ENCODE assay signal across 15 cellular contexts in the genomic region with DNA sequence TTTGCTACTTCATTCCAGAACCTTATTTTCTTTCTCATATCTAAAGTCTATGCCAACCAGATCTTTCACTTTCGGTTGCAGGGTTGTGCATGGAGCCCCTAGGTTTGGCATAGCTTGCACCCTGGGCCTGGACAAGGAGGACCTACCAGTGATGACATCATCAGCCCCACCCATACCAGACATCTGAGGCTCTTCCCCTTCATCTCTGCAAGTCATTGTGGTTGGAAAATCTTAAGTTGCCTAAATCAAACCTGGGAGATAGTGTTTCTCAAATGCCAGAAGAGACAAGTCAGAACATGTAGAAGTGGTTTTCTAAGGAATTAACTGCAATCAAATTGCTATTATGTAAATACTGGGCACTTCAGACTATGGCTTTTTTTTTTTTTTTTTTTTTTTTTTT.
DNase-seq lines count a peak whose midpoint lies in the region; ATAC-seq and TF ChIP-seq lines count a peak whose summit lies in the region.
"Had no signal": no experiment of that assay in that cellular context is flagged by ENCODE, and none has a peak within 500 bp of the region (broad histone marks: within the 10 kb centered on the region; RNA-seq: fewer than 3 reads in every experiment).

No MANE protein-coding gene starts in this region.

- peak; percentile 92 for ATAC-seq in activated CD8-positive, alpha-beta T cell treated with anti-CD3 and anti-CD28 coated beads for 36 hours
- no peak for ATAC-seq in activated CD8-positive, alpha-beta T cell treated with anti-CD3 and anti-CD28 coated beads, Interleukin-2, amount 10 ng/mL, durations not matched to agents 7 days and 5 days
- ATAC-seq in activated T-helper 17 cell treated with anti-CD3 and anti-CD28 coated beads, Interleukin-2, amount 50 U/mL, for 72 hours (replicated peaks): peak; percentile 70
- ATAC-seq in sciatic nerve (peak; percentile 74), HG03039 (IDR thresholded peaks at IDR 0.05; ENCODE audit: unreplicated experiment) (no peak), HG02938 (IDR thresholded peaks at IDR 0.05; ENCODE audit: unreplicated experiment) (no peak)
- ATAC-seq: heart right ventricle, PC-3 had no signal

- CTCF ChIA-PET in activated CD8-positive, alpha-beta T cell treated with anti-CD3 and anti-CD28 coated beads for 36 hours (lab: Charles Lee): no interaction called here
- CTCF ChIA-PET in activated CD8-positive, alpha-beta T cell treated with anti-CD3 and anti-CD28 coated beads, Interleukin-2, amount 10 ng/mL, durations not matched to agents 7 days and 5 days (lab: Charles Lee): no interaction called here

- TF ChIP-seq CTCF in activated CD8-positive, alpha-beta T cell treated with anti-CD3 and anti-CD28 coated beads for 36 hours (IDR thresholded peaks at IDR 0.05): no peak

- H3K36me3 Mint-ChIP-seq in activated CD8-positive, alpha-beta T cell treated with anti-CD3 and anti-CD28 coated beads for 36 hours (ENCODE audit: low read depth): no peaks in the 10 kb centered on the region
- no peaks in the 10 kb centered on the region for H3K36me3 Mint-ChIP-seq in activated CD8-positive, alpha-beta T cell treated with anti-CD3 and anti-CD28 coated beads, Interleukin-2, amount 10 ng/mL, durations not matched to agents 7 days and 5 days (ENCODE audit: low read depth)
- no peaks in the 10 kb centered on the region for H3K36me3 Mint-ChIP-seq in activated T-helper 17 cell treated with anti-CD3 and anti-CD28 coated beads, Interleukin-2, amount 50 U/mL, for 72 hours (ENCODE audit: low read depth)
- H3K36me3 Mint-ChIP-seq: brain had no signal

- peaks cover 9% of the 10 kb centered on the region for H3K4me1 Mint-ChIP-seq in activated CD8-positive, alpha-beta T cell treated with anti-CD3 and anti-CD28 coated beads for 36 hours (ENCODE audit: low read depth)
- H3K4me1 Mint-ChIP-seq in activated CD8-positive, alpha-beta T cell treated with anti-CD3 and anti-CD28 coated beads, Interleukin-2, amount 10 ng/mL, durations not matched to agents 7 days and 5 days (ENCODE audit: low read depth): peaks cover 5% of the 10 kb centered on the region
- peaks cover 4% of the 10 kb centered on the region for H3K4me1 Mint-ChIP-seq in activated T-helper 17 cell treated with anti-CD3 and anti-CD28 coated beads, Interleukin-2, amount 50 U/mL, for 72 hours

- H3K9me3 Mint-ChIP-seq in activated CD8-positive, alpha-beta T cell treated with anti-CD3 and anti-CD28 coated beads for 36 hours: peaks cover 4% of the 10 kb centered on the region
- H3K9me3 Mint-ChIP-seq in activated CD8-positive, alpha-beta T cell treated with anti-CD3 and anti-CD28 coated beads, Interleukin-2, amount 10 ng/mL, durations not matched to agents 7 days and 5 days (ENCODE audit: insufficient read depth): no peaks in the 10 kb centered on the region
- H3K9me3 Mint-ChIP-seq in activated T-helper 17 cell treated with anti-CD3 and anti-CD28 coated beads, Interleukin-2, amount 50 U/mL, for 72 hours: peaks cover 12% of the 10 kb centered on the region

- intact Hi-C loops in activated CD8-positive, alpha-beta T cell treated with anti-CD3 and anti-CD28 coated beads for 36 hours (cut with micrococcal nuclease): no loop called here
- intact Hi-C loops in sciatic nerve (cut with DNase I): no loop called here

- H3K4me3 Mint-ChIP-seq in activated CD8-positive, alpha-beta T cell treated with anti-CD3 and anti-CD28 coated beads for 36 hours: no peak overlapping the region
- H3K4me3 Mint-ChIP-seq in activated CD8-positive, alpha-beta T cell treated with anti-CD3 and anti-CD28 coated beads, Interleukin-2, amount 10 ng/mL, durations not matched to agents 7 days and 5 days: no peak overlapping the region
- no peak overlapping the region for H3K4me3 Mint-ChIP-seq in activated T-helper 17 cell treated with anti-CD3 and anti-CD28 coated beads, Interleukin-2, amount 50 U/mL, for 72 hours
- H3K4me3 Mint-ChIP-seq: brain had no signal

- H3K27ac Mint-ChIP-seq in activated CD8-positive, alpha-beta T cell treated with anti-CD3 and anti-CD28 coated beads for 36 hours: no peak overlapping the region
- H3K27ac Mint-ChIP-seq in activated CD8-positive, alpha-beta T cell treated with anti-CD3 and anti-CD28 coated beads, Interleukin-2, amount 10 ng/mL, durations not matched to agents 7 days and 5 days: no peak overlapping the region
- H3K27ac Mint-ChIP-seq in activated T-helper 17 cell treated with anti-CD3 and anti-CD28 coated beads, Interleukin-2, amount 50 U/mL, for 72 hours: no peak overlapping the region

- DNase-seq in activated CD8-positive, alpha-beta T cell treated with anti-CD3 and anti-CD28 coated beads for 36 hours: peak; percentile 53
- DNase-seq in activated CD8-positive, alpha-beta T cell treated with anti-CD3 and anti-CD28 coated beads, Interleukin-2, amount 10 ng/mL, durations not matched to agents 7 days and 5 days: no peak
- DNase-seq in HT1080 (ENCODE audit: low read depth) (peak; percentile 14), sciatic nerve (ENCODE audit: low spot score) (no peak), mucosa of gallbladder (ENCODE audit: low spot score) (no peak)
- DNase-seq: heart right ventricle; IMR-90; lower lobe of right lung; NCI-H2171 treated with DMSO at 0.1 percent for 48 hours; PC-3; stimulated activated naive CD4-positive, alpha-beta T cell had no signal

- POLR2A ChIA-PET in activated CD8-positive, alpha-beta T cell treated with anti-CD3 and anti-CD28 coated beads for 36 hours (lab: Charles Lee): no interaction called here
- POLR2A ChIA-PET in activated CD8-positive, alpha-beta T cell treated with anti-CD3 and anti-CD28 coated beads, Interleukin-2, amount 10 ng/mL, durations not matched to agents 7 days and 5 days (lab: Charles Lee): no interaction called here

- H3K27me3 Mint-ChIP-seq in activated CD8-positive, alpha-beta T cell treated with anti-CD3 and anti-CD28 coated beads for 36 hours: no peaks in the 10 kb centered on the region
- no peaks in the 10 kb centered on the region for H3K27me3 Mint-ChIP-seq in activated CD8-positive, alpha-beta T cell treated with anti-CD3 and anti-CD28 coated beads, Interleukin-2, amount 10 ng/mL, durations not matched to agents 7 days and 5 days (ENCODE audit: low read depth)
- H3K27me3 Mint-ChIP-seq in activated T-helper 17 cell treated with anti-CD3 and anti-CD28 coated beads, Interleukin-2, amount 50 U/mL, for 72 hours: peaks cover 8% of the 10 kb centered on the region
- H3K27me3 Mint-ChIP-seq: brain had no signal

Comparison
In these comparisons a context has a peak if more than half of its experiments do, and no peak if none do; other contexts are left out.
1. ATAC-seq: peak in activated CD8-positive, alpha-beta T cell treated with anti-CD3 and anti-CD28 coated beads for 36 hours (single experiment), activated T-helper 17 cell treated with anti-CD3 and anti-CD28 coated beads, Interleukin-2, amount 50 U/mL, for 72 hours (single experiment) and sciatic nerve (single experiment); none in activated CD8-positive, alpha-beta T cell treated with anti-CD3 and anti-CD28 coated beads, Interleukin-2, amount 10 ng/mL, durations not matched to agents 7 days and 5 days (single experiment), HG03039 (single experiment) and HG02938 (single experiment).
2. DNase-seq: peak in activated CD8-positive, alpha-beta T cell treated with anti-CD3 and anti-CD28 coated beads for 36 hours (single experiment) and HT1080 (single experiment); none in activated CD8-positive, alpha-beta T cell treated with anti-CD3 and anti-CD28 coated beads, Interleukin-2, amount 10 ng/mL, durations not matched to agents 7 days and 5 days (single experiment), sciatic nerve (single experiment) and mucosa of gallbladder (single experiment).